In genomic region chr4:99808260-99808857, GRCh38 we compare ENCODE assay signal across 8 cellular contexts. TPM values are rescaled to one million over a fixed set of nuclear protein-coding genes. Genes with fewer than 3 reads are reported as not detected.
DNase-seq lines count a peak whose midpoint lies in the region; ATAC-seq and FAIRE-seq lines count a peak whose summit lies in the region.

No MANE protein-coding gene starts in this region.

- DNase-seq in HuH-7 (ENCODE audit: low spot score) (peak; percentile 46), SKM-1 treated with dmso at 0.1 percent for 144 hours (lab: John Stamatoyannopoulos, UW; ENCODE audit: unreplicated experiment) (peak; percentile 82), right cardiac atrium (peak; percentile 17 to 75 (median 65)), NCI-H2081 treated with DMSO at 0.1 percent for 48 hours (lab: John Stamatoyannopoulos, UW) (no peak)
- DNase-seq in activated naive CD4-positive, alpha-beta T cell treated with anti-CD3 and anti-CD28 coated beads, Interleukin-2, amount 50 U/mL, for 72 hours (ENCODE audit: low spot score in 2 of 2) = peak; percentile 63 to 77
- DNase-seq in stimulated activated CD4-positive, alpha-beta T cell treated with anti-CD3 and anti-CD28 coated beads, Interleukin-1b, Interleukin-23, amount 100 ng/mL, for 4 hours (ENCODE audit: low read depth in 2 of 2) = peak; percentile 57 to 65

- peak; percentile 42 for FAIRE-seq in G401.6 (lab: Jason Lieb, UNC)

- no peak overlapping the region for H3K27ac Mint-ChIP-seq in activated naive CD4-positive, alpha-beta T cell treated with anti-CD3 and anti-CD28 coated beads, Interleukin-2, amount 50 U/mL, for 72 hours

- 27% methylated on average over 13 of the region's 13 CpGs for WGBS in right cardiac atrium

- H3K9me3 ChIP-seq in right cardiac atrium (ENCODE audit: control insufficient read depth, low read length) = no peaks in the 10 kb centered on the region

- H3K27ac ChIP-seq in right cardiac atrium (ENCODE audit: low read length) = no peak overlapping the region

- ATAC-seq in GM21576 (IDR thresholded peaks at IDR 0.05; ENCODE audit: unreplicated experiment) (peak; percentile 93), right cardiac atrium (peak; percentile 65 to 67)
- ATAC-seq in activated naive CD4-positive, alpha-beta T cell treated with anti-CD3 and anti-CD28 coated beads, Interleukin-2, amount 50 U/mL, for 72 hours = peak; percentile 90 to 92

- H3K36me3 Mint-ChIP-seq in activated naive CD4-positive, alpha-beta T cell treated with anti-CD3 and anti-CD28 coated beads, Interleukin-2, amount 50 U/mL, for 72 hours = peaks cover 0 to 4% of the 10 kb centered on the region in 2 donors

- intact Hi-C loops in right cardiac atrium (cut with DNase I) = loop anchor here (5.0 to 10.0 kb wide), 4 partner anchors 84 to 246 kb away; partner anchors contain the start of genes TRMT10A (in 4 of the 4) and DNAJB14 (in 1 of the 4)

- H3K4me1 ChIP-seq in right cardiac atrium (ENCODE audit: control insufficient read depth, insufficient read depth, low read length) = no peaks in the 10 kb centered on the region

- H3K9me3 Mint-ChIP-seq in activated naive CD4-positive, alpha-beta T cell treated with anti-CD3 and anti-CD28 coated beads, Interleukin-2, amount 50 U/mL, for 72 hours = peaks cover 0 to 12% of the 10 kb centered on the region in 2 donors

- no peak overlapping the region for H3K4me3 ChIP-seq in right cardiac atrium (ENCODE audit: low read length)

- H3K27me3 ChIP-seq in right cardiac atrium (ENCODE audit: control insufficient read depth, insufficient read depth) = no peaks in the 10 kb centered on the region

RNA-seq across cellular contexts. Expression of gene DAPP1, which starts 8.3 kb away (rescaled TPM):
- 10 to 100 TPM; 43.3 to 66.9 TPM for total RNA-seq in activated naive CD4-positive, alpha-beta T cell treated with anti-CD3 and anti-CD28 coated beads, Interleukin-2, amount 50 U/mL, for 72 hours
- total RNA-seq in right cardiac atrium = 1 to 10 TPM in 1 of 4 donors, under 1 TPM in 3; 0.42 to 1.4 (median 0.71) TPM
- polyA plus RNA-seq in right cardiac atrium = 0.16 TPM

Comparison
In these comparisons a context has a peak if more than half of its experiments do, and no peak if none do; other contexts are left out.
1. RNA of gene DAPP1, which starts 8.3 kb away (total RNA-seq): 43.3 to 66.9 TPM in activated naive CD4-positive, alpha-beta T cell treated with anti-CD3 and anti-CD28 coated beads, Interleukin-2, amount 50 U/mL, for 72 hours; 0.42 to 1.4 TPM in right cardiac atrium; every median in the first group is over 10 times any median in the second.
2. Peak in every context shown above with its lines, with median percentiles within 50 percentile points of each other: ATAC-seq.